In genomic region chrX:46577116-46578005, GRCh38 we compare ENCODE assay signal across 10 cellular contexts. TPM values are rescaled to one million over a fixed set of nuclear protein-coding genes. Genes with fewer than 3 reads are reported as not detected.
DNase-seq lines count a peak whose midpoint lies in the region; ATAC-seq and TF ChIP-seq lines count a peak whose summit lies in the region.
"Had no signal": no experiment of that assay in that cellular context is flagged by ENCODE, and none has a peak within 500 bp of the region (broad histone marks: within the 10 kb centered on the region; RNA-seq: fewer than 3 reads in every experiment).

No MANE protein-coding gene starts in this region.

- no peaks in the 10 kb centered on the region for H3K36me3 ChIP-seq in RWPE2 (ENCODE audit: low read depth)

- H3K27ac ChIP-seq in RWPE2 (ENCODE audit: poor library complexity, severe bottlenecking), result peak overlapping the region; percentile 29

- no peaks in the 10 kb centered on the region for H3K27me3 ChIP-seq in RWPE2 (ENCODE audit: insufficient read depth, poor library complexity, severe bottlenecking)

- DNase-seq in AG10803 (ENCODE audit: low read depth) (peak; percentile 24), Daoy (ENCODE audit: low read depth) (peak; percentile 53), RWPE2 (ENCODE audit: low spot score) (no peak), fibroblast of pulmonary artery (ENCODE audit: low read depth) (peak; percentile 47), NCI-H187 treated with DMSO at 0.1 percent for 48 hours (lab: John Stamatoyannopoulos, UW) (no peak)
- DNase-seq: cortex of kidney, NCI-H1092 treated with DMSO at 0.1 percent for 48 hours had no signal

- H3K9me3 ChIP-seq in RWPE2 (ENCODE audit: severe bottlenecking), result no peaks in the 10 kb centered on the region

- ATAC-seq in RWPE2 (ENCODE audit: low read depth), result no peak
- no peak for ATAC-seq in HG02970 (IDR thresholded peaks at IDR 0.05; ENCODE audit: low FRiP score, unreplicated experiment)
- ATAC-seq in HG03378 (IDR thresholded peaks at IDR 0.05; ENCODE audit: unreplicated experiment), result no peak
- no peak for ATAC-seq in HG03159 (IDR thresholded peaks at IDR 0.05; ENCODE audit: unreplicated experiment)

- H3K4me3 ChIP-seq in AG10803 (ENCODE audit: low read length) (no peak overlapping the region), RWPE2 (ENCODE audit: severe bottlenecking) (no peak overlapping the region), fibroblast of pulmonary artery (replicated peaks; ENCODE audit: low read depth, low read length) (peak overlapping the region; percentile 58)

- TF ChIP-seq CTCF in AG10803 (conservative IDR thresholded peaks at IDR 0.05; ENCODE audit: low read length) (no peak), RWPE2 (IDR thresholded peaks at IDR 0.05; ENCODE audit: poor library complexity, severe bottlenecking) (no peak), fibroblast of pulmonary artery (IDR thresholded peaks at IDR 0.05; ENCODE audit: low read length, missing control alignments) (no peak)

- H3K4me1 ChIP-seq in RWPE2 (ENCODE audit: insufficient read depth, poor library complexity, severe bottlenecking), result peaks cover 19% of the 10 kb centered on the region

RNA-seq across cellular contexts. Expression of gene CHST7, which starts 3.8 kb away (rescaled TPM):
- total RNA-seq in Daoy (2014; rRNA removed; shearing (Covaris generic)), result 4.4 and 10.5 TPM in 2 replicates

RNA-seq across cellular contexts. Expression of gene ZNF674, which starts 32.1 kb away (rescaled TPM):
- total RNA-seq in Daoy (2014; rRNA removed; shearing (Covaris generic)), result 2.2 and 5.4 TPM in 2 replicates

Comparison
In these comparisons a context has a peak if more than half of its experiments do, and no peak if none do; other contexts are left out.
1. DNase-seq: peak in AG10803 (single experiment), Daoy (single experiment) and fibroblast of pulmonary artery (single experiment); none in RWPE2 (single experiment) and NCI-H187 treated with DMSO at 0.1 percent for 48 hours (single experiment).